ENCODE assay signal across 8 cellular contexts in the genomic region with DNA sequence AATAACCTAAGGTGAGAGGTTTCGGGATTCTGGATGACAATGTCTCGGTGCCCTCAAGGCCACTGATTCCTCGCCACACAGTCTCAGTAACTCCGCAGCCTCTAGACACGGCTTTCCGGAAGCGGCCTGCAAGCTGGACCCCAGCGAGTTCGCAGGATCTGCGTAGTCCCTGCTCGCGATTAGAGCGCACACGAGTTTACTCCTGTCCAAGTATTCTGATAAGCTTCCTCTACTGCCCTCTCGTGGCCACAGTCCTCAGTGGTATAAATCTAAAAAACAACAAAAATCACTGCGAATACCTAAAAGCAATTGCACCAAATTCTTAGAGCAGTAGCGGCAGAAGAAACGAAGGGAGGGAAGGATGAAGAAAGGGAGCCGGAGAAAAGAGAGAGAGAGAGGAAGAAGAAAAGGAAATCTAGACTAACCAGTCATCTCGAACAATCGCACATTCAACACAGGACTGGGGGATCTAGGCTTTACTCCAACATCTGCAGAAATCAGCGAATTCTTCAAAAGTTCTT. TPM values are rescaled to one million over a fixed set of nuclear protein-coding genes. Genes with fewer than 3 reads are reported as not detected.
DNase-seq lines count a peak whose midpoint lies in the region; ATAC-seq and TF ChIP-seq lines count a peak whose summit lies in the region.

No MANE protein-coding gene starts in this region.

- H3K27ac ChIP-seq in CD8-positive, alpha-beta memory T cell (ENCODE audit: low read depth, low read length), result peak overlapping the region; percentile 29
- H3K27ac ChIP-seq in esophagus muscularis mucosa (replicated peaks in 1 of 4), result peak overlapping the region; percentile 87 to 94 (median 92)

- H3K9me3 Mint-ChIP-seq in CD8-positive, alpha-beta memory T cell, result no peaks in the 10 kb centered on the region
- no peaks in the 10 kb centered on the region for H3K9me3 Mint-ChIP-seq in activated T-cell treated with anti-CD3 and anti-CD28 coated beads, Interleukin-2, amount 50 U/mL, for 24 hours

- no peak for TF ChIP-seq EP300 in esophagus muscularis mucosa (IDR thresholded peaks at IDR 0.05)

- peak; percentile 85 to 91 (median 87) for TF ChIP-seq CTCF in esophagus muscularis mucosa (IDR thresholded peaks at IDR 0.05)

- POLR2A ChIA-PET in CD8-positive, alpha-beta memory T cell (lab: Charles Lee), result interaction anchor here (1.1 to 2.0 kb wide), 3 partner anchors 114 to 223 kb away, joined by 3 to 19 read pairs (median 3); no protein-coding TSS in a partner anchor

- WGBS in esophagus muscularis mucosa, result 8% methylated on average over 22 of the region's 22 CpGs

- peaks cover 10% of the 10 kb centered on the region for H3K4me1 ChIP-seq in CD8-positive, alpha-beta memory T cell (ENCODE audit: insufficient read depth, low read length)
- H3K4me1 ChIP-seq in esophagus muscularis mucosa, result peaks cover 21 to 45% (median 40%) of the 10 kb centered on the region in 4 donors

- peaks cover 0 to 5% (median 0%) of the 10 kb centered on the region in 3 donors for H3K36me3 Mint-ChIP-seq in CD8-positive, alpha-beta memory T cell
- no peaks in the 10 kb centered on the region for H3K36me3 Mint-ChIP-seq in activated T-cell treated with anti-CD3 and anti-CD28 coated beads, Interleukin-2, amount 50 U/mL, for 24 hours (ENCODE audit: low read depth)

- DNase-seq in CD8-positive, alpha-beta memory T cell, result peak; percentile 58 to 82 (median 62)
- peak; percentile 77 for DNase-seq in HuH-7 (ENCODE audit: low spot score)
- peak; percentile 97 for DNase-seq in OCI-M1 (lab: John Stamatoyannopoulos, UW)
- DNase-seq in activated T-cell treated with anti-CD3 and anti-CD28 coated beads, Interleukin-2, amount 50 U/mL, for 24 hours, result peak; percentile 79
- peak; percentile 97 for DNase-seq in esophagus muscularis mucosa (ENCODE audit: extremely low spot score)
- DNase-seq in myocyte (ENCODE audit: low read depth), result peak; percentile 92
- DNase-seq in stimulated activated CD8-positive, alpha-beta memory T cell treated with anti-CD3 and anti-CD28 coated beads, Interleukin-7, amount 100 ng/mL, for 24 hours (ENCODE audit: low read depth), result peak; percentile 66

- intact Hi-C loops in esophagus muscularis mucosa (cut with DNase I), result loop anchor here (2.0 kb wide), 2 partner anchors 112 to 224 kb away; no protein-coding TSS in a partner anchor

- no peaks in the 10 kb centered on the region for H3K9me3 ChIP-seq in CD8-positive, alpha-beta memory T cell (ENCODE audit: low read length)
- H3K9me3 ChIP-seq in esophagus muscularis mucosa, result no peaks in the 10 kb centered on the region

- CTCF ChIA-PET in CD8-positive, alpha-beta memory T cell (lab: Charles Lee), result interaction anchor here (0.6 to 3.6 kb wide), 26 partner anchors 9 to 421 kb away, joined by 3 to 63 read pairs (median 4); no protein-coding TSS in a partner anchor

- no peaks in the 10 kb centered on the region for H3K36me3 ChIP-seq in CD8-positive, alpha-beta memory T cell (ENCODE audit: insufficient read depth, low read length)
- H3K36me3 ChIP-seq in esophagus muscularis mucosa, result no peaks in the 10 kb centered on the region

- peak overlapping the region; percentile 79 to 91 (median 88) for H3K4me3 Mint-ChIP-seq in CD8-positive, alpha-beta memory T cell
- H3K4me3 Mint-ChIP-seq in activated T-cell treated with anti-CD3 and anti-CD28 coated beads, Interleukin-2, amount 50 U/mL, for 24 hours, result peak overlapping the region; percentile 73

- H3K4me1 Mint-ChIP-seq in CD8-positive, alpha-beta memory T cell, result peaks cover 15 to 18% (median 18%) of the 10 kb centered on the region in 3 donors
- H3K4me1 Mint-ChIP-seq in activated T-cell treated with anti-CD3 and anti-CD28 coated beads, Interleukin-2, amount 50 U/mL, for 24 hours (ENCODE audit: low read depth), result peaks cover 14% of the 10 kb centered on the region

- peak; percentile 6 for TF ChIP-seq POLR2A in esophagus muscularis mucosa (IDR thresholded peaks at IDR 0.05; ENCODE audit: low read depth)

- H3K27me3 ChIP-seq in CD8-positive, alpha-beta memory T cell (ENCODE audit: insufficient read depth, low read length, poor library complexity, severe bottlenecking), result peaks cover 10% of the 10 kb centered on the region
- no peaks in the 10 kb centered on the region for H3K27me3 ChIP-seq in esophagus muscularis mucosa

- H3K27ac Mint-ChIP-seq in CD8-positive, alpha-beta memory T cell, result peak overlapping the region; percentile 34 to 88 (median 79)
- H3K27ac Mint-ChIP-seq in activated T-cell treated with anti-CD3 and anti-CD28 coated beads, Interleukin-2, amount 50 U/mL, for 24 hours, result no peak overlapping the region

- H3K27me3 Mint-ChIP-seq in CD8-positive, alpha-beta memory T cell, result peaks cover 10 to 12% of the 10 kb centered on the region in 2 donors
- H3K27me3 Mint-ChIP-seq in activated T-cell treated with anti-CD3 and anti-CD28 coated beads, Interleukin-2, amount 50 U/mL, for 24 hours, result peaks cover 33% of the 10 kb centered on the region

- peak; percentile 58 for ATAC-seq in GM21360 (IDR thresholded peaks at IDR 0.05; ENCODE audit: unreplicated experiment)

- H3K4me3 ChIP-seq in CD8-positive, alpha-beta memory T cell (ENCODE audit: low read length), result peak overlapping the region; percentile 60
- peak overlapping the region; percentile 72 to 98 (median 88) for H3K4me3 ChIP-seq in esophagus muscularis mucosa

RNA-seq across cellular contexts. Expression of a gene that starts 1.1 kb away (rescaled TPM):
- 1 to 10 TPM in 1 of 2 experiments, under 1 TPM in 1; 0.75 to 1.1 TPM for total RNA-seq in CD8-positive, alpha-beta memory T cell
- polyA plus RNA-seq in CD8-positive, alpha-beta memory T cell, result 1.0 TPM
- total RNA-seq in esophagus muscularis mucosa (10 to 100 TPM; 19.8 to 41.6 (median 27.9) TPM), myocyte (8.6 TPM in 2 replicates)
- polyA plus RNA-seq in myocyte (2012), result 6.6 TPM

Comparison
In these comparisons a context has a peak if more than half of its experiments do, and no peak if none do; other contexts are left out.
1. Peak in every context shown above with its lines: DNase-seq, ATAC-seq, H3K4me3 ChIP-seq and H3K27ac ChIP-seq.